19 cellular contexts compared by ENCODE assay signal in genomic region chr13:33827152-33827551, GRCh38. TPM values are rescaled to one million over a fixed set of nuclear protein-coding genes. Genes with fewer than 3 reads are reported as not detected.
DNase-seq lines count a peak whose midpoint lies in the region; ATAC-seq, FAIRE-seq and TF ChIP-seq lines count a peak whose summit lies in the region.
"Had no signal": no experiment of that assay in that cellular context is flagged by ENCODE, and none has a peak within 500 bp of the region (broad histone marks: within the 10 kb centered on the region; RNA-seq: fewer than 3 reads in every experiment).

No MANE protein-coding gene starts in this region.

- H3K4me2 ChIP-seq in Karpas-422 (ENCODE audit: low read depth, low read length, poor library complexity, severe bottlenecking) (peak overlapping the region; percentile 89), K562 (ENCODE audit: insufficient read depth, low read length) (no peak overlapping the region)
- H3K4me2 ChIP-seq: BLaER1 treated with 17β-estradiol and CSF1 and Interleukin-3, amounts not matched to agents 10 nM and 100 nM had no signal

- peak; percentile 68 for FAIRE-seq in G401.6 (lab: Jason Lieb, UNC)
- FAIRE-seq in K562 (lab: Jason Lieb, UNC), result no peak
- FAIRE-seq: GM12891, GM19239 had no signal

- H3K9ac ChIP-seq in Karpas-422 (ENCODE audit: low read length) (no peak overlapping the region), K562 (ENCODE audit: insufficient read depth in 1 of 2, low read depth in 2 of 2, low read length in 2 of 2) (no peak overlapping the region)
- H3K9ac ChIP-seq: BLaER1 treated with 17β-estradiol and CSF1 and Interleukin-3, amounts not matched to agents 10 nM and 100 nM had no signal

- H3K9me2 ChIP-seq in Karpas-422 (replicated peaks; ENCODE audit: insufficient read depth, low read length), result no peaks in the 10 kb centered on the region

- no peaks in the 10 kb centered on the region for H3K9me3 ChIP-seq in Karpas-422 (ENCODE audit: low read length)
- no peaks in the 10 kb centered on the region for H3K9me3 ChIP-seq in K562 (replicated peaks; ENCODE audit: control insufficient read depth, insufficient read depth, low read depth, low read length)
- H3K9me3 ChIP-seq: BLaER1 treated with 17β-estradiol and CSF1 and Interleukin-3, amounts not matched to agents 10 nM and 100 nM; Caco-2 had no signal

- TF ChIP-seq CTCF in K562 (IDR thresholded peaks at IDR 0.05 in 2 of 3, conservative IDR thresholded peaks at IDR 0.05 in 1 of 3; ENCODE audit: insufficient read depth in 2 of 3, low read depth in 1 of 3, low read length in 3 of 3), result no peak

- intact Hi-C loops in K562 (cut with micrococcal nuclease), result no loop called here

- H2AFZ ChIP-seq in Karpas-422 (ENCODE audit: low read length) (no peak overlapping the region), K562 (ENCODE audit: low read depth, low read length) (no peak overlapping the region)

- BruUV-seq in K562 (replicated peaks; lab: Mats Ljungman, UMichigan), result no TSS peak

- no peaks in the 10 kb centered on the region for H3K9me1 ChIP-seq in K562 (ENCODE audit: control insufficient read depth, insufficient read depth, low read length)

- in situ Hi-C loops in K562 (cut with MboI), result no loop called here

- no peak for TF ChIP-seq EP300 in K562 (IDR thresholded peaks at IDR 0.05; ENCODE audit: low read length)

- POLR2A ChIA-PET in K562 (lab: Yijun Ruan, JAX), result interaction anchor here (1.3 kb wide), 1 partner anchor 12 kb away, joined by 3 read pairs; no protein-coding TSS in a partner anchor

- H3K27ac ChIP-seq in Karpas-422 (ENCODE audit: low read length) (peak overlapping the region; percentile 96), K562 (ENCODE audit: extremely low read depth, low read depth, low read length) (no peak overlapping the region)
- H3K27ac ChIP-seq: BLaER1 treated with 17β-estradiol and CSF1 and Interleukin-3, amounts not matched to agents 10 nM and 100 nM; C4-2B had no signal

- DNase-seq in Karpas-422, result no peak
- DNase-seq in K562 (ENCODE audit: extremely low read depth in 1 of 4, low spot score in 3 of 4), result no peak
- no peak for DNase-seq in NCI-H2227 treated with DMSO at 0.1 percent for 48 hours (lab: John Stamatoyannopoulos, UW)
- no peak for DNase-seq in stimulated activated CD4-positive, alpha-beta T cell treated with anti-CD3 and anti-CD28 coated beads, Interleukin-15, amount 100 ng/mL, for 24 hours
- DNase-seq in RKO (ENCODE audit: low spot score), result no peak
- DNase-seq in stimulated activated CD4-positive, alpha-beta T cell treated with anti-CD3 and anti-CD28 coated beads, Interleukin-12 subunit alpha, Interleukin-12 subunit beta, amount 100 ng/mL, for 4 hours, result no peak
- DNase-seq: 8988T; AML-193; Caco-2; Calu3; CD4-positive, alpha-beta T cell; CD8-positive, alpha-beta T cell; DMS79 treated with DMSO at 0.1 percent for 48 hours; GDM1 had no signal

- CTCF ChIA-PET in K562 (lab: Yijun Ruan, JAX; ENCODE audit: low intra/inter-chr PET ratio), result no interaction called here

- H3K79me2 ChIP-seq in Karpas-422 (ENCODE audit: low read length), result peaks cover 99% of the 10 kb centered on the region
- H3K79me2 ChIP-seq in K562 (ENCODE audit: control insufficient read depth, insufficient read depth, low read length), result peaks cover 43% of the 10 kb centered on the region; the same call in 2 of the 3 replicates

- no peak for TF ChIP-seq RAD21 in K562 (CRISPR knock-in tag; conservative IDR thresholded peaks at IDR 0.05 in 1 of 2, IDR thresholded peaks at IDR 0.05 in 1 of 2)

- H3K27me3 ChIP-seq in Karpas-422 (ENCODE audit: low read length) (no peaks in the 10 kb centered on the region), K562 (ENCODE audit: control insufficient read depth in 2 of 2, insufficient read depth in 2 of 2, low read length in 2 of 2) (no peaks in the 10 kb centered on the region)
- H3K27me3 ChIP-seq: BLaER1 treated with 17β-estradiol and CSF1 and Interleukin-3, amounts not matched to agents 10 nM and 100 nM had no signal

- H4K20me1 ChIP-seq in Karpas-422 (ENCODE audit: insufficient read depth, low read depth, low read length), result peaks cover 14% of the 10 kb centered on the region
- no peaks in the 10 kb centered on the region for H4K20me1 ChIP-seq in K562 (replicated peaks; ENCODE audit: control insufficient read depth, insufficient read depth, low read length)

- no peak overlapping the region for H3K4me3 ChIP-seq in Karpas-422 (ENCODE audit: low read length)
- no peak overlapping the region for H3K4me3 ChIP-seq in K562
- H3K4me3 ChIP-seq: BLaER1 treated with 17β-estradiol and CSF1 and Interleukin-3, amounts not matched to agents 10 nM and 100 nM had no signal

- H3K4me1 ChIP-seq in Karpas-422 (ENCODE audit: low read length), result peaks cover 88% of the 10 kb centered on the region
- no peaks in the 10 kb centered on the region for H3K4me1 ChIP-seq in K562 (replicated peaks in 1 of 2; ENCODE audit: control insufficient read depth in 2 of 2, insufficient read depth in 2 of 2, low read length in 2 of 2)
- H3K4me1 ChIP-seq: Caco-2 had no signal

- H3K36me3 ChIP-seq in Karpas-422 (ENCODE audit: insufficient read depth, low read length), result peaks cover 97% of the 10 kb centered on the region
- peaks cover 94% of the 10 kb centered on the region for H3K36me3 ChIP-seq in K562 (ENCODE audit: control insufficient read depth, insufficient read depth, low read length)

- 0 out of 3 replicates have a peak, but pooled peaks have one; percentile 35 for ATAC-seq in K562
- ATAC-seq: CD8-positive, alpha-beta T cell had no signal

- 90% methylated on average over 2 of the region's 2 CpGs for WGBS in K562 (ENCODE audit: insufficient coverage, low coverage, missing lambda C conversion rate)

- TF ChIP-seq POLR2A in K562 (conservative IDR thresholded peaks at IDR 0.05), result no peak

TF ChIP-seq in K562, 482 proteins besides CTCF, POLR2A, EP300 and RAD21 (continues in another document):
- no peak for TF ChIP-seq NELFE (IDR thresholded peaks at IDR 0.05; ENCODE audit: insufficient read depth, insufficient read length)
- TF ChIP-seq C11orf30 (IDR thresholded peaks at IDR 0.05; ENCODE audit: low read depth), result peak; percentile 63
- no peak for TF ChIP-seq BCL6 (CRISPR knock-in tag; IDR thresholded peaks at IDR 0.05)
- TF ChIP-seq TOE1 (IDR thresholded peaks at IDR 0.05; ENCODE audit: borderline replicate concordance), result no peak
- TF ChIP-seq TOE1 (CRISPR knock-in tag; IDR thresholded peaks at IDR 0.05; ENCODE audit: borderline replicate concordance, low read depth), result no peak
- TF ChIP-seq ZNF589 (CRISPR knock-in tag; IDR thresholded peaks at IDR 0.05; ENCODE audit: low read depth), result no peak
- no peak for TF ChIP-seq MITF (IDR thresholded peaks at IDR 0.05)
- no peak for TF ChIP-seq ZNF146 (CRISPR knock-in tag; IDR thresholded peaks at IDR 0.05; ENCODE audit: unreplicated experiment)
- peak; percentile 84 for TF ChIP-seq ZNF316 (IDR thresholded peaks at IDR 0.05)
- no peak for TF ChIP-seq CHD2 (IDR thresholded peaks at IDR 0.05; ENCODE audit: low read depth, low read length)
- TF ChIP-seq CBFB (CRISPR knock-in tag; IDR thresholded peaks at IDR 0.05), result no peak
- TF ChIP-seq FOXJ2 (tag; IDR thresholded peaks at IDR 0.05), result 0 out of 2 replicates have a peak, but pooled peaks have one; percentile 31
- TF ChIP-seq MXD1 (CRISPR knock-in tag; IDR thresholded peaks at IDR 0.05; ENCODE audit: borderline replicate concordance, poor library complexity, severe bottlenecking), result no peak
- TF ChIP-seq MYC (IDR thresholded peaks at IDR 0.05; ENCODE audit: low read depth, low read length), result no peak
- no peak for TF ChIP-seq MYC (CRISPR knock-in tag; IDR thresholded peaks at IDR 0.05; ENCODE audit: borderline replicate concordance, low read depth)
- TF ChIP-seq NFATC3 (IDR thresholded peaks at IDR 0.05), result no peak
- peak; percentile 76 for TF ChIP-seq MAFG (tag; conservative IDR thresholded peaks at IDR 0.05)
- TF ChIP-seq SMAD1 (IDR thresholded peaks at IDR 0.05; ENCODE audit: low read depth, low read length, partially characterized antibody), result no peak

RNA-seq across cellular contexts. Expression of gene RFC3, which starts 9.2 kb away (rescaled TPM):
- total RNA-seq in Karpas-422 (2014; rRNA removed; shearing (Covaris generic); ENCODE audit: low replicate concordance), result 144 and 321 TPM in 2 replicates
- total RNA-seq in K562 (2011; cell fraction: chromatin; rRNA removed; ENCODE audit: low replicate concordance), result 22.3 and 63.4 TPM in 2 replicates
- total RNA-seq in K562 (2011; cell fraction: nucleolus; rRNA removed), result 15.0 and 17.4 TPM in 2 replicates
- 29.3 and 43.4 TPM in 2 replicates for total RNA-seq in K562 (2011; cell fraction: nucleoplasm; rRNA removed)
- total RNA-seq in K562 (2014; rRNA removed) (28.5 and 31.3 TPM in 2 replicates), K562 (2014; rRNA removed; fragmentation: Illumina TruSeq; extraction: Trizol) (54.0 and 62.7 TPM in 2 replicates), K562 (2015; rRNA removed; fragmentation: Illumina TruSeq; extraction: Trizol) (41.0 and 47.3 TPM in 2 replicates), K562 (2021) (43.1 and 43.6 TPM in 2 replicates)
- polyA plus RNA-seq in K562 (2011; rRNA removed) (40.1 and 61.0 TPM in 2 replicates), K562 (2014; fragmentation: Illumina TruSeq; extraction: Trizol) (51.9 and 58.6 TPM in 2 replicates), K562 (2014; fragmentation: Nextera tagmentation; extraction: Ambion mirVana) (10 to 100 TPM; 81.4 to 94.0 TPM), K562 (2014; rRNA removed) (47.1 and 48.8 TPM in 2 replicates)
- polyA plus RNA-seq in K562 (2011; cell fraction: cytosol; rRNA removed), result 11.9 and 23.2 TPM in 2 replicates
- polyA plus RNA-seq in K562 (2011; cell fraction: nucleus; rRNA removed), result 30.8 and 38.8 TPM in 2 replicates
- 27.9 and 33.5 TPM in 2 replicates for polyA plus RNA-seq in K562 (2012)
- 48.2 and 49.2 TPM in 2 replicates for polyA minus RNA-seq in K562 (2011; rRNA and poly(A)+ RNA removed)
- 17.3 and 18.5 TPM in 2 replicates for polyA minus RNA-seq in K562 (2011; cell fraction: cytosol; rRNA and poly(A)+ RNA removed)
- polyA minus RNA-seq in K562 (2011; cell fraction: nucleus; rRNA and poly(A)+ RNA removed), result 46.3 and 78.1 TPM in 2 replicates
